Comparison of ENCODE assay signal across 30 cellular contexts in genomic region chr7:47681241-47681810, GRCh38.
DNase-seq lines count a peak whose midpoint lies in the region; ATAC-seq, FAIRE-seq and TF ChIP-seq lines count a peak whose summit lies in the region.
"Had no signal": no experiment of that assay in that cellular context is flagged by ENCODE, and none has a peak within 500 bp of the region (broad histone marks: within the 10 kb centered on the region; RNA-seq: fewer than 3 reads in every experiment).

No MANE protein-coding gene starts in this region.

- DNase-seq in Calu3 (no peak), M059J (ENCODE audit: low read depth) (peak; percentile 33), astrocyte (ENCODE audit: low read depth) (peak; percentile 61), mesendoderm (peak; percentile 41), DMS79 (lab: John Stamatoyannopoulos, UW) (no peak), NCI-H1417 treated with DMSO at 0.1 percent for 48 hours (lab: John Stamatoyannopoulos, UW) (no peak), NCI-H2227 (lab: John Stamatoyannopoulos, UW; ENCODE audit: unreplicated experiment) (no peak)
- DNase-seq: activated CD4-positive, alpha-beta T cell treated with anti-CD3 and anti-CD28 coated beads for 36 hours; activated gamma-delta T cell; activated T-cell treated with anti-CD3 and anti-CD28 coated beads, Interleukin-2, amount 50 U/mL, for 24 hours; AML-193; DMS53; foreskin keratinocyte; immature natural killer cell; IMR-90; NCI-H1092 treated with DMSO at 0.1 percent for 48 hours; NCI-H1930; NCI-H2227 treated with DMSO at 0.1 percent for 48 hours; stimulated activated CD8-positive, alpha-beta memory T cell treated with anti-CD3 and anti-CD28 coated beads, Interleukin-4, amount 100 ng/mL, for 48 hours; T-helper 2 cell had no signal

- H3K27ac ChIP-seq in astrocyte (ENCODE audit: low read depth, low read length) (no peak overlapping the region), mesendoderm (ENCODE audit: low read depth, low read length) (no peak overlapping the region)
- H3K27ac ChIP-seq: esophagus muscularis mucosa, foreskin keratinocyte, HL-60, skin epidermis had no signal

- no peak overlapping the region for H2BK15ac ChIP-seq in mesendoderm (replicated peaks; ENCODE audit: low read depth)

- no peaks in the 10 kb centered on the region for H3K27me3 Mint-ChIP-seq in Calu3 (ENCODE audit: unreplicated experiment)
- no peaks in the 10 kb centered on the region for H3K27me3 Mint-ChIP-seq in astrocyte (ENCODE audit: low read depth, unreplicated experiment)
- H3K27me3 Mint-ChIP-seq: activated CD4-positive, alpha-beta T cell treated with anti-CD3 and anti-CD28 coated beads for 36 hours; activated T-cell treated with anti-CD3 and anti-CD28 coated beads, Interleukin-2, amount 50 U/mL, for 24 hours; central memory CD8-positive, alpha-beta T cell; dendritic cell treated with granulocyte-macrophage colony-stimulating factor and Interleukin-4, amounts not matched to agents 40 ng/mL and 50 ng/mL, for 4 days; memory B cell had no signal

- H3K4me3 Mint-ChIP-seq in Calu3 (ENCODE audit: low read depth, unreplicated experiment), result peak overlapping the region; percentile 46
- H3K4me3 Mint-ChIP-seq in astrocyte (ENCODE audit: unreplicated experiment), result no peak overlapping the region
- H3K4me3 Mint-ChIP-seq: activated CD4-positive, alpha-beta T cell treated with anti-CD3 and anti-CD28 coated beads for 36 hours; activated T-cell treated with anti-CD3 and anti-CD28 coated beads, Interleukin-2, amount 50 U/mL, for 24 hours; central memory CD8-positive, alpha-beta T cell; dendritic cell treated with granulocyte-macrophage colony-stimulating factor and Interleukin-4, amounts not matched to agents 40 ng/mL and 50 ng/mL, for 4 days; immature natural killer cell; memory B cell had no signal

- no peak overlapping the region for H3K4ac ChIP-seq in mesendoderm (ENCODE audit: low read depth, low read length)

- H3K4me1 ChIP-seq in astrocyte (ENCODE audit: insufficient read depth, low read length) (no peaks in the 10 kb centered on the region), mesendoderm (ENCODE audit: control insufficient read depth, low read depth, low read length) (peaks cover 9% of the 10 kb centered on the region)
- H3K4me1 ChIP-seq: foreskin keratinocyte had no signal

- H3K23ac ChIP-seq in mesendoderm (ENCODE audit: low read length), result no peak overlapping the region

- H3K4me2 ChIP-seq in astrocyte (ENCODE audit: low read length), result peak overlapping the region; percentile 0
- no peak overlapping the region for H3K4me2 ChIP-seq in mesendoderm (ENCODE audit: low read length)

- H3K9ac ChIP-seq in astrocyte (ENCODE audit: low read length) (no peak overlapping the region), mesendoderm (ENCODE audit: low read length) (no peak overlapping the region)

- H2AK5ac ChIP-seq in mesendoderm (ENCODE audit: low read length), result no peak overlapping the region

- H3K9me3 Mint-ChIP-seq in Calu3 (ENCODE audit: low read depth, unreplicated experiment) (peaks cover 7% of the 10 kb centered on the region), astrocyte (ENCODE audit: unreplicated experiment) (no peaks in the 10 kb centered on the region)
- H3K9me3 Mint-ChIP-seq: activated T-cell treated with anti-CD3 and anti-CD28 coated beads, Interleukin-2, amount 50 U/mL, for 24 hours; immature natural killer cell had no signal

- H3K9me3 ChIP-seq in astrocyte (ENCODE audit: insufficient read depth, low read depth, low read length), result peaks cover 5% of the 10 kb centered on the region
- H3K9me3 ChIP-seq: esophagus muscularis mucosa, tibial nerve had no signal

- BruUV-seq in Calu3 (replicated peaks; lab: Mats Ljungman, UMichigan), result no TSS peak

- H3K36me3 Mint-ChIP-seq in Calu3 (ENCODE audit: insufficient read depth, unreplicated experiment) (peaks cover 7% of the 10 kb centered on the region), astrocyte (ENCODE audit: low read depth, unreplicated experiment) (no peaks in the 10 kb centered on the region)
- H3K36me3 Mint-ChIP-seq: immature natural killer cell had no signal

- H4K20me1 ChIP-seq in astrocyte (ENCODE audit: insufficient read depth, low read length), result no peaks in the 10 kb centered on the region

- no peak for ATAC-seq in HG02884 (IDR thresholded peaks at IDR 0.05; ENCODE audit: unreplicated experiment)
- ATAC-seq: activated CD4-positive, alpha-beta T cell treated with anti-CD3 and anti-CD28 coated beads for 36 hours; foreskin keratinocyte; SK-N-SH treated with all-trans-retinoic acid at 6 μM for 48 hours had no signal

- no peak overlapping the region for H4K8ac ChIP-seq in mesendoderm (ENCODE audit: low read depth, low read length)

- H3K36me3 ChIP-seq in astrocyte (ENCODE audit: insufficient read depth, low read length) (no peaks in the 10 kb centered on the region), mesendoderm (ENCODE audit: control insufficient read depth, insufficient read depth, low read length) (no peaks in the 10 kb centered on the region)
- H3K36me3 ChIP-seq: esophagus muscularis mucosa, tibial nerve had no signal

- TF ChIP-seq CTCF in Calu3 (IDR thresholded peaks at IDR 0.05; ENCODE audit: unreplicated experiment) (no peak), astrocyte (IDR thresholded peaks at IDR 0.05; ENCODE audit: insufficient read depth, low read depth, low read length) (no peak)

- peak overlapping the region; percentile 27 for H2BK5ac ChIP-seq in mesendoderm (ENCODE audit: low read length)

- H3K4me1 Mint-ChIP-seq in Calu3 (ENCODE audit: low read depth, unreplicated experiment), result peaks cover 26% of the 10 kb centered on the region
- H3K4me1 Mint-ChIP-seq in astrocyte (ENCODE audit: low read depth, unreplicated experiment), result peaks cover 15% of the 10 kb centered on the region
- H3K4me1 Mint-ChIP-seq: activated CD4-positive, alpha-beta T cell treated with anti-CD3 and anti-CD28 coated beads for 36 hours; central memory CD8-positive, alpha-beta T cell had no signal

- no peak for FAIRE-seq in astrocyte (lab: Jason Lieb, UNC)
- FAIRE-seq: A204.1 had no signal

- H3K79me1 ChIP-seq in mesendoderm (ENCODE audit: low read length), result no peaks in the 10 kb centered on the region

- peak overlapping the region; percentile 52 for H3K27ac Mint-ChIP-seq in Calu3 (ENCODE audit: unreplicated experiment)
- H3K27ac Mint-ChIP-seq in astrocyte (ENCODE audit: unreplicated experiment), result no peak overlapping the region
- H3K27ac Mint-ChIP-seq: activated CD4-positive, alpha-beta T cell treated with anti-CD3 and anti-CD28 coated beads for 36 hours; activated T-cell treated with anti-CD3 and anti-CD28 coated beads, Interleukin-2, amount 50 U/mL, for 24 hours; immature natural killer cell; memory B cell had no signal

- CTCF ChIA-PET in Calu3 (lab: Charles Lee), result no interaction called here

- no peak overlapping the region for H2BK120ac ChIP-seq in mesendoderm (ENCODE audit: low read depth, low read length)

- no peak overlapping the region for H4K5ac ChIP-seq in mesendoderm (ENCODE audit: low read length)

- H3K4me3 ChIP-seq in astrocyte (ENCODE audit: insufficient read depth, low read depth, low read length), result no peak overlapping the region
- H3K4me3 ChIP-seq in mesendoderm (ENCODE audit: low read length), result no peak overlapping the region
- H3K4me3 ChIP-seq: esophagus muscularis mucosa, skin epidermis, tibial nerve had no signal

- no CpG with 5 or more reads among the region's 8 CpGs for WGBS in mesendoderm (ENCODE audit: extremely low coverage, insufficient coverage, low lambda C conversion rate)

- H3K18ac ChIP-seq in mesendoderm (ENCODE audit: low read length), result no peak overlapping the region

- intact Hi-C loops in Calu3 (cut with micrococcal nuclease; ENCODE audit: unreplicated experiment), result no loop called here

- H3K27me3 ChIP-seq in astrocyte (ENCODE audit: insufficient read depth, low read length) (no peaks in the 10 kb centered on the region), mesendoderm (ENCODE audit: insufficient read depth, low read length, poor library complexity) (no peaks in the 10 kb centered on the region)
- H3K27me3 ChIP-seq: esophagus muscularis mucosa, foreskin keratinocyte, tibial nerve had no signal

- no peak overlapping the region for H2AFZ ChIP-seq in astrocyte (ENCODE audit: low read depth, low read length)

- peak overlapping the region; percentile 74 for H3K56ac ChIP-seq in mesendoderm (ENCODE audit: low read length)

- H3K79me2 ChIP-seq in astrocyte (ENCODE audit: insufficient read depth, low read length) (no peaks in the 10 kb centered on the region), mesendoderm (ENCODE audit: control insufficient read depth, insufficient read depth, low read length) (no peaks in the 10 kb centered on the region)

Comparison
In these comparisons a context has a peak if more than half of its experiments do, and no peak if none do; other contexts are left out.
1. DNase-seq: peak in M059J (single experiment), astrocyte (single experiment) and mesendoderm (single experiment); none in Calu3 (single experiment), DMS79 (single experiment), NCI-H1417 treated with DMSO at 0.1 percent for 48 hours (single experiment) and NCI-H2227 (single experiment).